ENCODE assay signal across 9 cellular contexts in genomic region chr5:43604699-43605098, GRCh38. TPM values are rescaled to one million over a fixed set of nuclear protein-coding genes. Genes with fewer than 3 reads are reported as not detected.
DNase-seq lines count a peak whose midpoint lies in the region; ATAC-seq and TF ChIP-seq lines count a peak whose summit lies in the region.
"Had no signal": no experiment of that assay in that cellular context is flagged by ENCODE, and none has a peak within 500 bp of the region (broad histone marks: within the 10 kb centered on the region; RNA-seq: fewer than 3 reads in every experiment).

No MANE protein-coding gene starts in this region.

- H3K4me3 ChIP-seq in SU-DHL-6 (ENCODE audit: insufficient read depth, low read length, poor library complexity, severe bottlenecking), result no peak overlapping the region
- H3K4me3 ChIP-seq in iPS-20b (ENCODE audit: low read length), result peak overlapping the region; percentile 90; the same call in 1 of the 2 replicates
- peak overlapping the region in 2 of 8 donors; percentile 74 to 84 for H3K4me3 ChIP-seq in spleen

- peak overlapping the region; percentile 93 for H3K4me3 Mint-ChIP-seq in activated T-cell treated with anti-CD3 and anti-CD28 coated beads, Interleukin-2, amount 50 U/mL, for 4 hours

- no peak for TF ChIP-seq POLR2A in spleen (IDR thresholded peaks at IDR 0.05)

- H3K27me3 ChIP-seq in SU-DHL-6 (ENCODE audit: low read length), result no peaks in the 10 kb centered on the region
- H3K27me3 ChIP-seq in iPS-20b (ENCODE audit: insufficient read depth, low read length), result peaks cover 12% of the 10 kb centered on the region; the same call in 1 of the 2 replicates
- H3K27me3 ChIP-seq in spleen (replicated peaks in 1 of 7), result no peaks in the 10 kb centered on the region

- no peaks in the 10 kb centered on the region for H3K9me2 ChIP-seq in SU-DHL-6 (replicated peaks; ENCODE audit: insufficient read depth, low read length)

- H3K36me3 Mint-ChIP-seq in activated T-cell treated with anti-CD3 and anti-CD28 coated beads, Interleukin-2, amount 50 U/mL, for 4 hours (ENCODE audit: insufficient read depth), result peaks cover 24% of the 10 kb centered on the region

- in situ Hi-C loops in KBM-7 (cut with MboI; ENCODE audit: low pct_unique_long_range_greater_than_20kb, low sequenced_read_pairs), result no loop called here

- DNase-seq in activated T-cell treated with anti-CD3 and anti-CD28 coated beads, Interleukin-2, amount 50 U/mL, for 4 hours, result no peak
- no peak for DNase-seq in activated T-cell treated with anti-CD3 and anti-CD28 coated beads, Interleukin-2, amount 50 U/mL, for 1 hour
- DNase-seq in spleen (no peak), NCI-H226 (no peak), KBM-7 (no peak)
- DNase-seq: NCI-H187 had no signal

- H2AFZ ChIP-seq in SU-DHL-6 (ENCODE audit: low read depth, low read length, severe bottlenecking), result no peak overlapping the region

- ATAC-seq in activated T-cell treated with anti-CD3 and anti-CD28 coated beads, Interleukin-2, amount 50 U/mL, for 4 hours, result no peak
- no peak for ATAC-seq in HG03460 (IDR thresholded peaks at IDR 0.05; ENCODE audit: unreplicated experiment)

- H3K36me3 ChIP-seq in SU-DHL-6 (ENCODE audit: low read length) (peaks cover 18% of the 10 kb centered on the region; the same call in 1 of the 2 replicates), iPS-20b (ENCODE audit: insufficient read depth, low read depth, low read length) (0 out of 2 replicates have a peak, but pooled peaks cover 5% of the 10 kb centered on the region), spleen (peaks cover 0 to 25% (median 13%) of the 10 kb centered on the region in 6 donors)

- no peaks in the 10 kb centered on the region for H3K9me3 Mint-ChIP-seq in activated T-cell treated with anti-CD3 and anti-CD28 coated beads, Interleukin-2, amount 50 U/mL, for 4 hours

- TF ChIP-seq CTCF in SU-DHL-6 (IDR thresholded peaks at IDR 0.05; ENCODE audit: insufficient read depth, low read length, poor library complexity, severe bottlenecking) (no peak), spleen (IDR thresholded peaks at IDR 0.05 in 8 of 11, conservative IDR thresholded peaks at IDR 0.05 in 3 of 11) (no peak)

- no peaks in the 10 kb centered on the region for H3K27me3 Mint-ChIP-seq in activated T-cell treated with anti-CD3 and anti-CD28 coated beads, Interleukin-2, amount 50 U/mL, for 4 hours (ENCODE audit: low read depth)

- 82 to 94% (median 86%) methylated on average over 4 of the region's 4 CpGs for WGBS in spleen, 5 donors

- 0 out of 2 replicates have a peak, but pooled peaks cover 9% of the 10 kb centered on the region for H3F3A ChIP-seq in SU-DHL-6 (ENCODE audit: insufficient read depth)

- peaks cover 51% of the 10 kb centered on the region for H3K4me1 Mint-ChIP-seq in activated T-cell treated with anti-CD3 and anti-CD28 coated beads, Interleukin-2, amount 50 U/mL, for 4 hours (ENCODE audit: low read depth)

- H3K79me2 ChIP-seq in SU-DHL-6 (ENCODE audit: insufficient read depth, low read length), result peaks cover 84% of the 10 kb centered on the region

- no peaks in the 10 kb centered on the region for H4K20me1 ChIP-seq in SU-DHL-6 (ENCODE audit: low read depth, low read length)

- H3K4me1 ChIP-seq in iPS-20b (ENCODE audit: insufficient read depth, low read length) (peaks cover 5% of the 10 kb centered on the region; the same call in 1 of the 2 replicates), spleen (peaks cover 15 to 54% (median 28%) of the 10 kb centered on the region in 6 donors)

- intact Hi-C loops in spleen (cut with DNase I; ENCODE audit: low total_unique reads), result no loop called here

- no peaks in the 10 kb centered on the region for H3K9me3 ChIP-seq in SU-DHL-6 (ENCODE audit: insufficient read depth, low read length)
- no peaks in the 10 kb centered on the region for H3K9me3 ChIP-seq in iPS-20b (ENCODE audit: insufficient read depth, low read depth, low read length)
- H3K9me3 ChIP-seq in spleen, result no peaks in the 10 kb centered on the region

- peak overlapping the region; percentile 82 for H3K4me2 ChIP-seq in SU-DHL-6 (ENCODE audit: low read depth, low read length, poor library complexity, severe bottlenecking)

- H3K27ac ChIP-seq in SU-DHL-6 (ENCODE audit: low read depth, low read length) (peak overlapping the region; percentile 79), iPS-20b (ENCODE audit: low read length) (no peak overlapping the region), spleen (peak overlapping the region in 5 of 8 donors; percentile 86 to 91 (median 88))

- peak overlapping the region; percentile 89 for H3K9ac ChIP-seq in SU-DHL-6 (ENCODE audit: low read length)
- no peak overlapping the region for H3K9ac ChIP-seq in iPS-20b (ENCODE audit: low read depth, low read length)

RNA-seq across cellular contexts. Expression of gene NNT, which starts 1.7 kb away (rescaled TPM):
- total RNA-seq in activated T-cell treated with anti-CD3 and anti-CD28 coated beads, Interleukin-2, amount 50 U/mL, for 4 hours, result 10 to 100 TPM; 25.3 to 40.4 (median 26.0) TPM
- 10 to 100 TPM; 40.2 to 70.9 (median 59.8) TPM for total RNA-seq in spleen
- 10 to 100 TPM in 2 of 3 donors, 1 to 10 TPM in 1; 9.7 to 15.4 (median 14.3) TPM for polyA plus RNA-seq in spleen

RNA-seq across cellular contexts. Expression of gene PAIP1, which starts 47.8 kb away (rescaled TPM):
- total RNA-seq in activated T-cell treated with anti-CD3 and anti-CD28 coated beads, Interleukin-2, amount 50 U/mL, for 4 hours, result 10 to 100 TPM; 64.8 to 69.5 (median 66.7) TPM
- 10 to 100 TPM; 36.9 to 65.2 (median 50.7) TPM for total RNA-seq in spleen
- polyA plus RNA-seq in spleen, result 10 to 100 TPM; 24.9 to 38.4 (median 29.9) TPM
